In genomic region chrX:137431693-137432488, GRCh38 we compare ENCODE assay signal across 1 cellular context.
TF ChIP-seq lines count a peak whose summit lies in the region.

No MANE protein-coding gene starts in this region.

TF ChIP-seq in K562, 482 proteins besides CTCF, POLR2A, EP300 and RAD21:
- TF ChIP-seq, protein P1, sequence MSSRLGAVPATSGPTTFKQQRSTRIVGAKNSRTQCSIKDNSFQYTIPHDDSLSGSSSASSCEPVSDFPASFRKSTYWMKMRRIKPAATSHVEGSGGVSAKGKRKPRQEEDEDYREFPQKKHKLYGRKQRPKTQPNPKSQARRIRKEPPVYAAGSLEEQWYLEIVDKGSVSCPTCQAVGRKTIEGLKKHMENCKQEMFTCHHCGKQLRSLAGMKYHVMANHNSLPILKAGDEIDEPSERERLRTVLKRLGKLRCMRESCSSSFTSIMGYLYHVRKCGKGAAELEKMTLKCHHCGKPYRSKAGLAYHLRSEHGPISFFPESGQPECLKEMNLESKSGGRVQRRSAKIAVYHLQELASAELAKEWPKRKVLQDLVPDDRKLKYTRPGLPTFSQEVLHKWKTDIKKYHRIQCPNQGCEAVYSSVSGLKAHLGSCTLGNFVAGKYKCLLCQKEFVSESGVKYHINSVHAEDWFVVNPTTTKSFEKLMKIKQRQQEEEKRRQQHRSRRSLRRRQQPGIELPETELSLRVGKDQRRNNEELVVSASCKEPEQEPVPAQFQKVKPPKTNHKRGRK (tag; IDR thresholded peaks at IDR 0.05): peak; percentile 96
- TF ChIP-seq ZNF253 (CRISPR knock-in tag; conservative IDR thresholded peaks at IDR 0.05): no peak
